8 cellular contexts compared by ENCODE assay signal in genomic region chr16:67942200-67942509, GRCh38. TPM values are rescaled to one million over a fixed set of nuclear protein-coding genes. Genes with fewer than 3 reads are reported as not detected.
DNase-seq lines count a peak whose midpoint lies in the region; ATAC-seq and TF ChIP-seq lines count a peak whose summit lies in the region.

No MANE protein-coding gene starts in this region.

- no peaks in the 10 kb centered on the region for H3K27me3 ChIP-seq in MG63
- no peaks in the 10 kb centered on the region for H3K27me3 ChIP-seq in smooth muscle cell (ENCODE audit: low read depth)

- H3F3A ChIP-seq in smooth muscle cell (ENCODE audit: low read depth), result peaks cover 20% of the 10 kb centered on the region

- peak; percentile 67 for TF ChIP-seq CTCF in glutamatergic neuron (IDR thresholded peaks at IDR 0.05; ENCODE audit: partially characterized antibody, unreplicated experiment)
- TF ChIP-seq CTCF in smooth muscle cell (IDR thresholded peaks at IDR 0.05; ENCODE audit: borderline replicate concordance, insufficient read depth, poor library complexity, severe bottlenecking), result peak; percentile 46

- H2AFZ ChIP-seq in smooth muscle cell (ENCODE audit: low read depth), result no peak overlapping the region

- no peaks in the 10 kb centered on the region for H3K9me3 Mint-ChIP-seq in activated T-cell treated with anti-CD3 and anti-CD28 coated beads, Interleukin-2, amount 50 U/mL, for 72 hours
- H3K9me3 Mint-ChIP-seq in glutamatergic neuron (ENCODE audit: unreplicated experiment), result peaks cover 2% of the 10 kb centered on the region

- H3K4me3 Mint-ChIP-seq in activated T-cell treated with anti-CD3 and anti-CD28 coated beads, Interleukin-2, amount 50 U/mL, for 72 hours, result no peak overlapping the region
- H3K4me3 Mint-ChIP-seq in glutamatergic neuron (ENCODE audit: unreplicated experiment), result no peak overlapping the region

- DNase-seq in SHP77 (lab: John Stamatoyannopoulos, UW) (peak; percentile 31 to 43), SHP77 treated with DMSO at 0.1 percent for 48 hours (lab: John Stamatoyannopoulos, UW) (no peak), MG63 (peak; percentile 29), glutamatergic neuron (peak; percentile 67), smooth muscle cell (lab: John Stamatoyannopoulos, UW; ENCODE audit: unreplicated experiment) (no peak), NCI-H187 treated with DMSO at 0.1 percent for 48 hours (lab: John Stamatoyannopoulos, UW) (no peak)
- DNase-seq in activated T-cell treated with anti-CD3 and anti-CD28 coated beads, Interleukin-2, amount 50 U/mL, for 72 hours, result peak; percentile 34 to 46

- H3K9ac ChIP-seq in smooth muscle cell (ENCODE audit: low read depth), result no peak overlapping the region

- H4K20me1 ChIP-seq in smooth muscle cell (ENCODE audit: low read depth), result peaks cover 83% of the 10 kb centered on the region

- no peak overlapping the region for H3K27ac Mint-ChIP-seq in activated T-cell treated with anti-CD3 and anti-CD28 coated beads, Interleukin-2, amount 50 U/mL, for 72 hours
- no peak overlapping the region for H3K27ac Mint-ChIP-seq in glutamatergic neuron (ENCODE audit: unreplicated experiment)

- no peaks in the 10 kb centered on the region for H3K27me3 Mint-ChIP-seq in activated T-cell treated with anti-CD3 and anti-CD28 coated beads, Interleukin-2, amount 50 U/mL, for 72 hours (ENCODE audit: low read depth)
- H3K27me3 Mint-ChIP-seq in glutamatergic neuron (ENCODE audit: unreplicated experiment), result peaks cover 2% of the 10 kb centered on the region

- peak; percentile 41 to 48 for ATAC-seq in activated T-cell treated with anti-CD3 and anti-CD28 coated beads, Interleukin-2, amount 50 U/mL, for 72 hours (replicated peaks in 1 of 2)
- no peak for ATAC-seq in HG02884 (IDR thresholded peaks at IDR 0.05; ENCODE audit: unreplicated experiment)

- H3K9me3 ChIP-seq in MG63, result no peaks in the 10 kb centered on the region
- no peaks in the 10 kb centered on the region for H3K9me3 ChIP-seq in smooth muscle cell (replicated peaks; ENCODE audit: low read depth)

- H3K79me2 ChIP-seq in smooth muscle cell (ENCODE audit: low read depth), result no peaks in the 10 kb centered on the region

- no peak overlapping the region for H3K4me2 ChIP-seq in smooth muscle cell

- peaks cover 32% of the 10 kb centered on the region for H3K4me1 Mint-ChIP-seq in activated T-cell treated with anti-CD3 and anti-CD28 coated beads, Interleukin-2, amount 50 U/mL, for 72 hours (ENCODE audit: low read depth)
- H3K4me1 Mint-ChIP-seq in glutamatergic neuron (ENCODE audit: low read depth, unreplicated experiment), result peaks cover under 1% of the 10 kb centered on the region

- H3K27ac ChIP-seq in smooth muscle cell (ENCODE audit: low read depth), result no peak overlapping the region

- no peaks in the 10 kb centered on the region for H3K36me3 Mint-ChIP-seq in activated T-cell treated with anti-CD3 and anti-CD28 coated beads, Interleukin-2, amount 50 U/mL, for 72 hours (ENCODE audit: insufficient read depth in 2 of 2)
- H3K36me3 Mint-ChIP-seq in glutamatergic neuron (ENCODE audit: unreplicated experiment), result no peaks in the 10 kb centered on the region

- H3K36me3 ChIP-seq in MG63 (no peaks in the 10 kb centered on the region; the same call in 1 of the 2 replicates), smooth muscle cell (ENCODE audit: low read depth) (no peaks in the 10 kb centered on the region)

- 86% methylated on average over 6 of the region's 6 CpGs for WGBS in smooth muscle cell (ENCODE audit: low lambda C conversion rate)

- H3K4me1 ChIP-seq in smooth muscle cell (ENCODE audit: low read depth), result peaks cover under 1% of the 10 kb centered on the region

- no peak overlapping the region for H3K4me3 ChIP-seq in MG63
- H3K4me3 ChIP-seq in smooth muscle cell, result no peak overlapping the region

RNA-seq across cellular contexts. Expression of gene LCAT, which starts 1.8 kb away (rescaled TPM):
- total RNA-seq in MG63 (2014; rRNA removed; shearing (Covaris generic); ENCODE audit: low replicate concordance), result 0.16 TPM in 1 of 2 replicates, not detected in the other
- total RNA-seq in activated T-cell treated with anti-CD3 and anti-CD28 coated beads, Interleukin-2, amount 50 U/mL, for 72 hours, result 10 to 100 TPM; 12.3 to 20.1 TPM
- total RNA-seq in glutamatergic neuron (ENCODE audit: unreplicated experiment) (8.7 TPM), smooth muscle cell (12.9 and 14.3 TPM in 2 replicates)
- polyA plus RNA-seq in smooth muscle cell, result 34.6 and 35.5 TPM in 2 replicates

RNA-seq across cellular contexts. Expression of gene PSMB10, which starts 5.5 kb away (rescaled TPM):
- 8.8 and 12.7 TPM in 2 replicates for total RNA-seq in MG63 (2014; rRNA removed; shearing (Covaris generic); ENCODE audit: low replicate concordance)
- 100 to 1,000 TPM; 169 to 184 TPM for total RNA-seq in activated T-cell treated with anti-CD3 and anti-CD28 coated beads, Interleukin-2, amount 50 U/mL, for 72 hours
- total RNA-seq in glutamatergic neuron (ENCODE audit: unreplicated experiment) (11.0 TPM), smooth muscle cell (17.3 and 18.5 TPM in 2 replicates)
- polyA plus RNA-seq in smooth muscle cell, result 38.4 and 44.7 TPM in 2 replicates

RNA-seq across cellular contexts. Expression of gene CTRL, which starts 10.5 kb away (rescaled TPM):
- total RNA-seq in MG63 (2014; rRNA removed; shearing (Covaris generic); ENCODE audit: low replicate concordance), result 0.72 and 1.9 TPM in 2 replicates
- total RNA-seq in activated T-cell treated with anti-CD3 and anti-CD28 coated beads, Interleukin-2, amount 50 U/mL, for 72 hours, result 1 to 10 TPM; 4.2 to 5.0 TPM
- total RNA-seq in glutamatergic neuron (ENCODE audit: unreplicated experiment), result 2.8 TPM
- 0.18 and 0.90 TPM in 2 replicates for total RNA-seq in smooth muscle cell
- polyA plus RNA-seq in smooth muscle cell, result 12.9 and 14.8 TPM in 2 replicates

RNA-seq across cellular contexts. Expression of gene SLC12A4, which starts 26.3 kb away (rescaled TPM):
- 11.9 and 12.3 TPM in 2 replicates for total RNA-seq in MG63 (2014; rRNA removed; shearing (Covaris generic); ENCODE audit: low replicate concordance)
- 10 to 100 TPM; 32.6 to 34.7 TPM for total RNA-seq in activated T-cell treated with anti-CD3 and anti-CD28 coated beads, Interleukin-2, amount 50 U/mL, for 72 hours
- total RNA-seq in glutamatergic neuron (ENCODE audit: unreplicated experiment), result 19.9 TPM
- 47.7 and 74.3 TPM in 2 replicates for total RNA-seq in smooth muscle cell
- polyA plus RNA-seq in smooth muscle cell, result 92.4 and 107 TPM in 2 replicates

RNA-seq across cellular contexts. Expression of gene DPEP3, which starts 38.1 kb away (rescaled TPM):
- not detected in 2 replicates for total RNA-seq in MG63 (2014; rRNA removed; shearing (Covaris generic); ENCODE audit: low replicate concordance)
- total RNA-seq in activated T-cell treated with anti-CD3 and anti-CD28 coated beads, Interleukin-2, amount 50 U/mL, for 72 hours, result under 1 TPM; 0.12 to 0.16 TPM
- not detected for total RNA-seq in glutamatergic neuron (ENCODE audit: unreplicated experiment)
- not detected in 2 replicates for total RNA-seq in smooth muscle cell
- polyA plus RNA-seq in smooth muscle cell, result not detected in 2 replicates

Comparison
In these comparisons a context has a peak if more than half of its experiments do, and no peak if none do; other contexts are left out.
1. DNase-seq: peak in SHP77 (2 of 2), MG63 (single experiment), activated T-cell treated with anti-CD3 and anti-CD28 coated beads, Interleukin-2, amount 50 U/mL, for 72 hours (2 of 2) and glutamatergic neuron (single experiment); none in SHP77 treated with DMSO at 0.1 percent for 48 hours (single experiment), smooth muscle cell (single experiment) and NCI-H187 treated with DMSO at 0.1 percent for 48 hours (single experiment).